In the genomic region with DNA sequence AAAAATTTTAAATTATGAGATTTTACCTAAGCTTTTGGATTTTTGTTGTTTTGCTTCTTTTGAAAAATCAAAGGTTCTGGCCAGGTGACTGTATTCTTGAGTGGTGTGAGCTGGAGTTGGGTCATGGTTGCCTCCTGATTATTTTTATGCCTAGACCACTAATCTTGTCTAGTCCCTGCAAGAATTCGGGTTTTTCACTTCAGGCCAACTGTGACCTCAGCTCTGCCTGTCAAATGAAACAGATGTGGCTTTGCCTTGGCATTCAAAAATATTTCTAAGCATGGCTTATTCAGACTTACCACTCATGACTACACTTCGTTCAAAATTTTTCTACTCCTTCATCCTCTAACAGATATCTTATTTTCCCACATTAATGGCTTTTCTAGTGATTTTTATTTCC, we compare ENCODE assay signal across 12 cellular contexts. TPM values are rescaled to one million over a fixed set of nuclear protein-coding genes. Genes with fewer than 3 reads are reported as not detected.
DNase-seq lines count a peak whose midpoint lies in the region; TF ChIP-seq lines count a peak whose summit lies in the region.
"Had no signal": no experiment of that assay in that cellular context is flagged by ENCODE, and none has a peak within 500 bp of the region (broad histone marks: within the 10 kb centered on the region; RNA-seq: fewer than 3 reads in every experiment).

No MANE protein-coding gene starts in this region.

- peaks cover 21% of the 10 kb centered on the region for H3K4me1 Mint-ChIP-seq in chondrocyte (ENCODE audit: low read depth)
- H3K4me1 Mint-ChIP-seq in mesothelial cell of epicardium: peaks cover 25% of the 10 kb centered on the region

- intact Hi-C loops in uterus (cut with DNase I; ENCODE audit: low total_unique reads): no loop called here

- peak overlapping the region; percentile 55 to 72 for H3K27ac ChIP-seq in uterus
- H3K27ac ChIP-seq: WERI-Rb-1 had no signal

- no peak for TF ChIP-seq POLR2A in uterus (IDR thresholded peaks at IDR 0.05)

- H3K4me3 Mint-ChIP-seq in chondrocyte (ENCODE audit: unreplicated experiment) (peak overlapping the region; percentile 10), mesothelial cell of epicardium (no peak overlapping the region)
- H3K4me3 Mint-ChIP-seq: natural killer cell treated with Interleukin-12 subunit alpha and Interleukin-12 subunit beta and Interleukin-15 and Interleukin-18, amount 100 ng/mL, for 72 hours had no signal

- H3K27me3 Mint-ChIP-seq in chondrocyte (ENCODE audit: low read depth): no peaks in the 10 kb centered on the region
- H3K27me3 Mint-ChIP-seq in mesothelial cell of epicardium (ENCODE audit: low read depth): no peaks in the 10 kb centered on the region
- H3K27me3 Mint-ChIP-seq: natural killer cell treated with Interleukin-12 subunit alpha and Interleukin-12 subunit beta and Interleukin-15 and Interleukin-18, amount 100 ng/mL, for 72 hours had no signal

- in situ Hi-C loops in ACHN (cut with HindIII; ENCODE audit: low pct_ligation_motif_present, low pct_unique_long_range_greater_than_20kb, low sequenced_read_pairs): no loop called here

- H3K27me3 ChIP-seq in MG63: no peaks in the 10 kb centered on the region
- no peaks in the 10 kb centered on the region for H3K27me3 ChIP-seq in uterus

- no peaks in the 10 kb centered on the region for H3K4me1 ChIP-seq in uterus

- H3K36me3 ChIP-seq in MG63 (no peaks in the 10 kb centered on the region), uterus (no peaks in the 10 kb centered on the region)
- H3K36me3 ChIP-seq: WERI-Rb-1 had no signal

- H3K9me3 ChIP-seq in MG63: peaks cover 11% of the 10 kb centered on the region
- H3K9me3 ChIP-seq in uterus: no peaks in the 10 kb centered on the region

- DNase-seq in MG63: peak; percentile 84
- DNase-seq in chondrocyte (ENCODE audit: low spot score): no peak
- DNase-seq in mesothelial cell of epicardium (ENCODE audit: low spot score in 2 of 2, unreplicated experiment in 2 of 2): no peak
- DNase-seq in uterus: no peak
- DNase-seq in activated CD8-positive, alpha-beta memory T cell treated with anti-CD3 and anti-CD28 coated beads, Interleukin-2, amount 50 U/mL, for 4 hours: no peak
- DNase-seq in ACHN: no peak
- no peak for DNase-seq in midbrain (lab: John Stamatoyannopoulos, UW)
- DNase-seq: activated T-cell treated with anti-CD3 and anti-CD28 coated beads, Interleukin-2, amount 50 U/mL, for 48 hours; PC-3; stimulated activated naive CD4-positive, alpha-beta T cell; WERI-Rb-1 had no signal

- H3K27ac Mint-ChIP-seq in chondrocyte (ENCODE audit: unreplicated experiment) (peak overlapping the region; percentile 86), mesothelial cell of epicardium (peak overlapping the region; percentile 94)
- H3K27ac Mint-ChIP-seq: natural killer cell treated with Interleukin-12 subunit alpha and Interleukin-12 subunit beta and Interleukin-15 and Interleukin-18, amount 100 ng/mL, for 72 hours had no signal

- H3K36me3 Mint-ChIP-seq in chondrocyte (ENCODE audit: low read depth) (peaks cover 5% of the 10 kb centered on the region), mesothelial cell of epicardium (no peaks in the 10 kb centered on the region)
- H3K36me3 Mint-ChIP-seq: natural killer cell treated with Interleukin-12 subunit alpha and Interleukin-12 subunit beta and Interleukin-15 and Interleukin-18, amount 100 ng/mL, for 72 hours had no signal

- H3K4me3 ChIP-seq in MG63: no peak overlapping the region
- no peak overlapping the region for H3K4me3 ChIP-seq in uterus

- H3K9me3 Mint-ChIP-seq in chondrocyte (ENCODE audit: low read depth) (peaks cover 7% of the 10 kb centered on the region), mesothelial cell of epicardium (no peaks in the 10 kb centered on the region)
- H3K9me3 Mint-ChIP-seq: natural killer cell treated with Interleukin-12 subunit alpha and Interleukin-12 subunit beta and Interleukin-15 and Interleukin-18, amount 100 ng/mL, for 72 hours had no signal

- TF ChIP-seq CTCF in chondrocyte (IDR thresholded peaks at IDR 0.05) (no peak), mesothelial cell of epicardium (IDR thresholded peaks at IDR 0.05; ENCODE audit: unreplicated experiment) (no peak), uterus (IDR thresholded peaks at IDR 0.05) (no peak)

RNA-seq across cellular contexts. Expression of gene CDV3, which starts 25.4 kb away (rescaled TPM):
- total RNA-seq in MG63 (2014; rRNA removed; shearing (Covaris generic); ENCODE audit: low replicate concordance): 136 and 146 TPM in 2 replicates
- total RNA-seq in chondrocyte (133 to 192 TPM (median 184 TPM) in 3 replicates), mesothelial cell of epicardium (127 to 135 TPM (median 132 TPM) in 3 replicates), uterus (100 to 1,000 TPM in 2 of 4 donors, 10 to 100 TPM in 2; 45.3 to 146 (median 79.1) TPM)
